Comparison of ENCODE assay signal across 30 cellular contexts in genomic region chr14:90601521-90601920, GRCh38.
"Had no signal": no experiment of that assay in that cellular context is flagged by ENCODE, and none has a peak within 500 bp of the region (broad histone marks: within the 10 kb centered on the region; RNA-seq: fewer than 3 reads in every experiment).

No MANE protein-coding gene starts in this region.

- DNase-seq: activated CD4-positive, alpha-beta memory T cell treated with anti-CD3 and anti-CD28 coated beads for 36 hours; activated CD4-positive, alpha-beta T cell treated with anti-CD3 and anti-CD28 coated beads for 36 hours; activated CD4-positive, alpha-beta T cell treated with anti-CD3 and anti-CD28 coated beads, Interleukin-2, amount 10 ng/mL, durations not matched to agents 24 days and 14 days; activated CD4-positive, CD25-positive, alpha-beta regulatory T cell; activated CD4-positive, CD25-positive, alpha-beta regulatory T cell treated with anti-CD3 and anti-CD28 coated beads, Interleukin-2, amount 50 U/mL, for 72 hours; activated CD8-positive, alpha-beta memory T cell treated with anti-CD3 and anti-CD28 coated beads, Interleukin-2, amount 10 ng/mL, durations not matched to agents 7 days and 5 days; activated CD8-positive, alpha-beta memory T cell treated with anti-CD3 and anti-CD28 coated beads, Interleukin-2, amount 50 U/mL, for 4 hours; activated CD8-positive, alpha-beta T cell treated with anti-CD3 and anti-CD28 coated beads, Interleukin-2, amount 10 ng/mL, durations not matched to agents 7 days and 5 days; activated effector memory CD4-positive, alpha-beta T cell treated with anti-CD3 and anti-CD28 coated beads, Interleukin-2, amount 50 U/mL, for 16 hours; activated naive CD4-positive, alpha-beta T cell treated with anti-CD3 and anti-CD28 coated beads for 36 hours; activated naive CD8-positive, alpha-beta T cell treated with anti-CD3 and anti-CD28 coated beads for 36 hours; activated naive CD8-positive, alpha-beta T cell treated with anti-CD3 and anti-CD28 coated beads, Interleukin-2, amount 50 U/mL, for 24 hours; activated T-cell treated with anti-CD3 and anti-CD28 coated beads, Interleukin-2, amount 50 U/mL, for 1 hour; activated T-cell treated with anti-CD3 and anti-CD28 coated beads, Interleukin-2, amount 50 U/mL, for 48 hours; brain microvascular endothelial cell; cortex of kidney; effector CD8-positive, alpha-beta T cell; foreskin fibroblast; head of caudate nucleus; T-helper 1 cell; T-helper 17 cell; T1000; WERI-Rb-1 had no signal

- H3K27me3 Mint-ChIP-seq: activated naive CD4-positive, alpha-beta T cell treated with anti-CD3 and anti-CD28 coated beads, Interleukin-2, amount 50 U/mL, for 24 hours had no signal

- H3K36me3 ChIP-seq: ascending aorta, brain microvascular endothelial cell had no signal

- H3K9me3 ChIP-seq: ascending aorta had no signal

- H3K27ac Mint-ChIP-seq: activated CD4-positive, alpha-beta memory T cell treated with anti-CD3 and anti-CD28 coated beads for 36 hours; activated CD4-positive, alpha-beta T cell treated with anti-CD3 and anti-CD28 coated beads for 36 hours; activated CD4-positive, alpha-beta T cell treated with anti-CD3 and anti-CD28 coated beads, Interleukin-2, amount 10 ng/mL, durations not matched to agents 24 days and 14 days; activated CD8-positive, alpha-beta memory T cell treated with anti-CD3 and anti-CD28 coated beads, Interleukin-2, amount 10 ng/mL, durations not matched to agents 7 days and 5 days; activated CD8-positive, alpha-beta T cell treated with anti-CD3 and anti-CD28 coated beads, Interleukin-2, amount 10 ng/mL, durations not matched to agents 7 days and 5 days; activated naive CD4-positive, alpha-beta T cell treated with anti-CD3 and anti-CD28 coated beads for 36 hours; activated naive CD4-positive, alpha-beta T cell treated with anti-CD3 and anti-CD28 coated beads, Interleukin-2, amount 50 U/mL, for 24 hours; activated naive CD8-positive, alpha-beta T cell treated with anti-CD3 and anti-CD28 coated beads for 36 hours; activated naive CD8-positive, alpha-beta T cell treated with anti-CD3 and anti-CD28 coated beads, Interleukin-2, amount 50 U/mL, for 24 hours; activated T-helper 1 cell treated with anti-CD3 and anti-CD28 coated beads, Interleukin-12 subunit alpha, Interleukin-12 subunit beta, Interleukin-2, Interleukin-4 antibody, amounts not matched to agents 30 ng/mL and 10 ng/mL and 1 ng/mL, durations not matched to agents 14 hours and 24 hours and 36 hours; activated T-helper 2 cell treated with anti-CD3 and anti-CD28 coated beads, Interferon-gamma antibody, Interleukin-2, Interleukin-4, amounts not matched to agents 10 μg/mL and 5 μg/mL and 100 μg/mL, durations not matched to agents 14 hours and 24 hours and 36 hours; T-helper 17 cell; T-helper 2 cell treated with Interferon-gamma antibody and Interleukin-4, amounts not matched to agents 5 μg/mL and 100 μg/mL, for 36 hours had no signal

- H3K4me1 Mint-ChIP-seq: activated CD4-positive, alpha-beta T cell treated with anti-CD3 and anti-CD28 coated beads for 36 hours; activated CD4-positive, alpha-beta T cell treated with anti-CD3 and anti-CD28 coated beads, Interleukin-2, amount 10 ng/mL, durations not matched to agents 24 days and 14 days; activated CD8-positive, alpha-beta memory T cell treated with anti-CD3 and anti-CD28 coated beads, Interleukin-2, amount 10 ng/mL, durations not matched to agents 7 days and 5 days; activated naive CD4-positive, alpha-beta T cell treated with anti-CD3 and anti-CD28 coated beads, Interleukin-2, amount 50 U/mL, for 24 hours; activated naive CD8-positive, alpha-beta T cell treated with anti-CD3 and anti-CD28 coated beads for 36 hours; activated naive CD8-positive, alpha-beta T cell treated with anti-CD3 and anti-CD28 coated beads, Interleukin-2, amount 50 U/mL, for 24 hours; central memory CD8-positive, alpha-beta T cell; T-helper 17 cell had no signal

- H3K4me3 ChIP-seq: ascending aorta had no signal

- ATAC-seq: activated CD4-positive, alpha-beta T cell treated with anti-CD3 and anti-CD28 coated beads for 36 hours; activated CD8-positive, alpha-beta memory T cell treated with anti-CD3 and anti-CD28 coated beads, Interleukin-2, amount 10 ng/mL, durations not matched to agents 7 days and 5 days; activated CD8-positive, alpha-beta T cell treated with anti-CD3 and anti-CD28 coated beads, Interleukin-2, amount 10 ng/mL, durations not matched to agents 7 days and 5 days; activated naive CD8-positive, alpha-beta T cell treated with anti-CD3 and anti-CD28 coated beads, Interleukin-2, amount 50 U/mL, for 24 hours; T-helper 17 cell had no signal

- H3K9me3 Mint-ChIP-seq: activated CD4-positive, alpha-beta memory T cell treated with anti-CD3 and anti-CD28 coated beads for 36 hours; activated CD4-positive, alpha-beta T cell treated with anti-CD3 and anti-CD28 coated beads, Interleukin-2, amount 10 ng/mL, durations not matched to agents 24 days and 14 days; activated naive CD4-positive, alpha-beta T cell treated with anti-CD3 and anti-CD28 coated beads for 36 hours; activated naive CD4-positive, alpha-beta T cell treated with anti-CD3 and anti-CD28 coated beads, Interleukin-2, amount 50 U/mL, for 24 hours; activated naive CD8-positive, alpha-beta T cell treated with anti-CD3 and anti-CD28 coated beads for 36 hours; activated naive CD8-positive, alpha-beta T cell treated with anti-CD3 and anti-CD28 coated beads, Interleukin-2, amount 50 U/mL, for 24 hours; activated T-helper 1 cell treated with anti-CD3 and anti-CD28 coated beads, Interleukin-12 subunit alpha, Interleukin-12 subunit beta, Interleukin-2, Interleukin-4 antibody, amounts not matched to agents 30 ng/mL and 10 ng/mL and 1 ng/mL, durations not matched to agents 14 hours and 24 hours and 36 hours; activated T-helper 2 cell treated with anti-CD3 and anti-CD28 coated beads, Interferon-gamma antibody, Interleukin-2, Interleukin-4, amounts not matched to agents 10 μg/mL and 5 μg/mL and 100 μg/mL, durations not matched to agents 14 hours and 24 hours and 36 hours; central memory CD8-positive, alpha-beta T cell; T-helper 2 cell treated with Interferon-gamma antibody and Interleukin-4, amounts not matched to agents 5 μg/mL and 100 μg/mL, for 36 hours had no signal

- H3K36me3 Mint-ChIP-seq: activated CD4-positive, alpha-beta memory T cell treated with anti-CD3 and anti-CD28 coated beads for 36 hours; activated CD8-positive, alpha-beta memory T cell treated with anti-CD3 and anti-CD28 coated beads, Interleukin-2, amount 10 ng/mL, durations not matched to agents 7 days and 5 days; activated naive CD4-positive, alpha-beta T cell treated with anti-CD3 and anti-CD28 coated beads, Interleukin-2, amount 50 U/mL, for 24 hours; activated naive CD8-positive, alpha-beta T cell treated with anti-CD3 and anti-CD28 coated beads for 36 hours had no signal

- H3K27me3 ChIP-seq: ascending aorta, brain microvascular endothelial cell had no signal

- H3K27ac ChIP-seq: ascending aorta, brain microvascular endothelial cell, epithelial cell of prostate, WERI-Rb-1 had no signal

- H3K4me3 Mint-ChIP-seq: activated CD4-positive, alpha-beta memory T cell treated with anti-CD3 and anti-CD28 coated beads for 36 hours; activated CD4-positive, alpha-beta T cell treated with anti-CD3 and anti-CD28 coated beads for 36 hours; activated CD4-positive, alpha-beta T cell treated with anti-CD3 and anti-CD28 coated beads, Interleukin-2, amount 10 ng/mL, durations not matched to agents 24 days and 14 days; activated CD8-positive, alpha-beta memory T cell treated with anti-CD3 and anti-CD28 coated beads, Interleukin-2, amount 10 ng/mL, durations not matched to agents 7 days and 5 days; activated CD8-positive, alpha-beta T cell treated with anti-CD3 and anti-CD28 coated beads, Interleukin-2, amount 10 ng/mL, durations not matched to agents 7 days and 5 days; activated naive CD4-positive, alpha-beta T cell treated with anti-CD3 and anti-CD28 coated beads for 36 hours; activated naive CD4-positive, alpha-beta T cell treated with anti-CD3 and anti-CD28 coated beads, Interleukin-2, amount 50 U/mL, for 24 hours; activated naive CD8-positive, alpha-beta T cell treated with anti-CD3 and anti-CD28 coated beads for 36 hours; activated naive CD8-positive, alpha-beta T cell treated with anti-CD3 and anti-CD28 coated beads, Interleukin-2, amount 50 U/mL, for 24 hours; activated T-helper 1 cell treated with anti-CD3 and anti-CD28 coated beads, Interleukin-12 subunit alpha, Interleukin-12 subunit beta, Interleukin-2, Interleukin-4 antibody, amounts not matched to agents 30 ng/mL and 10 ng/mL and 1 ng/mL, durations not matched to agents 14 hours and 24 hours and 36 hours; central memory CD8-positive, alpha-beta T cell; T-helper 17 cell; T-helper 2 cell treated with Interferon-gamma antibody and Interleukin-4, amounts not matched to agents 5 μg/mL and 100 μg/mL, for 36 hours had no signal
